Comparison of ENCODE assay signal across 16 cellular contexts in the genomic region with DNA sequence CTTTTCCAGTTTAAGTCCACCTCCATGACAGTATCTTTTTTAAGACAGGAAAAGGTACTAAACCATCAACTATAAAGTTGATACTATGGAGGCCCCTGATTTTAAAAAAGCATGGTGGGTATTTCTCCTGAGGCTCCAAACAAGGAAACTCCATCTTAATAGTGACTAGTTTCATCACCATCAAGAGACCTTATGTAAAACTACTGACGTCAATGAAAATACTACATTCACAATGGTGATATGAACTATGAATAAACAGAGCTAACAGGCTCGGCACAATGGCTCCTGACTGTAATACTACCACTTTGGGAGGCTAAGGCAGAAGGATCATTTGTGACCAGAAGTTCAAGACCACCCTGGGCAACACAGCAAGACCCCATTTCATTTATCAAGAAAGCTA.
DNase-seq lines count a peak whose midpoint lies in the region; ATAC-seq, FAIRE-seq and TF ChIP-seq lines count a peak whose summit lies in the region.
"Had no signal": no experiment of that assay in that cellular context is flagged by ENCODE, and none has a peak within 500 bp of the region (broad histone marks: within the 10 kb centered on the region; RNA-seq: fewer than 3 reads in every experiment).

No MANE protein-coding gene starts in this region.

- H3K27ac Mint-ChIP-seq in CD8-positive, alpha-beta T cell: peak overlapping the region; percentile 46
- peak overlapping the region; percentile 57 for H3K27ac Mint-ChIP-seq in activated B cell treated with CpG ODN at 0.5 μM for 24 hours
- H3K27ac Mint-ChIP-seq in memory B cell: peak overlapping the region; percentile 54
- H3K27ac Mint-ChIP-seq: CD14-positive monocyte had no signal

- CTCF ChIA-PET in CD8-positive, alpha-beta T cell (lab: Charles Lee): no interaction called here
- CTCF ChIA-PET in activated B cell treated with CpG ODN at 0.5 μM for 24 hours (lab: Charles Lee) (no interaction called here), GM10248 (lab: Yijun Ruan, JAX) (no interaction called here)

- H3K9ac ChIP-seq in OCI-LY1 (ENCODE audit: low read length): peak overlapping the region; percentile 51; the same call in 1 of the 2 replicates

- TF ChIP-seq CTCF in CD8-positive, alpha-beta T cell (IDR thresholded peaks at IDR 0.05): no peak
- TF ChIP-seq CTCF in OCI-LY1 (IDR thresholded peaks at IDR 0.05; ENCODE audit: low read length) (no peak), activated B cell treated with CpG ODN at 0.5 μM for 24 hours (IDR thresholded peaks at IDR 0.05) (no peak), GM10248 (IDR thresholded peaks at IDR 0.05; ENCODE audit: control extremely low read depth, extremely low read depth, low read depth, missing control alignments) (no peak)

- H3K4me1 Mint-ChIP-seq in CD8-positive, alpha-beta T cell (ENCODE audit: low read depth): peaks cover 77% of the 10 kb centered on the region
- H3K4me1 Mint-ChIP-seq in activated B cell treated with CpG ODN at 0.5 μM for 24 hours (peaks cover 83% of the 10 kb centered on the region), memory B cell (peaks cover 50% of the 10 kb centered on the region)
- H3K4me1 Mint-ChIP-seq: CD14-positive monocyte had no signal

- no peaks in the 10 kb centered on the region for H3K27me3 Mint-ChIP-seq in CD8-positive, alpha-beta T cell (ENCODE audit: low read depth)
- H3K27me3 Mint-ChIP-seq in activated B cell treated with CpG ODN at 0.5 μM for 24 hours: no peaks in the 10 kb centered on the region
- no peaks in the 10 kb centered on the region for H3K27me3 Mint-ChIP-seq in memory B cell
- H3K27me3 Mint-ChIP-seq: CD8-positive, alpha-beta memory T cell had no signal

- FAIRE-seq in small intestine (lab: Jason Lieb, UNC) (no peak), GM19239 (lab: Jason Lieb, UNC) (no peak)
- FAIRE-seq: GM12891, HepG2, HTR-8/SVneo had no signal

- H3K4me3 Mint-ChIP-seq in CD8-positive, alpha-beta T cell: no peak overlapping the region
- peak overlapping the region; percentile 63 for H3K4me3 Mint-ChIP-seq in activated B cell treated with CpG ODN at 0.5 μM for 24 hours
- no peak overlapping the region for H3K4me3 Mint-ChIP-seq in memory B cell
- H3K4me3 Mint-ChIP-seq: CD14-positive monocyte had no signal

- H3K4me2 ChIP-seq in OCI-LY1 (ENCODE audit: low read length): peak overlapping the region; percentile 68; the same call in 1 of the 2 replicates

- H3K36me3 Mint-ChIP-seq in CD8-positive, alpha-beta T cell: peaks cover 37% of the 10 kb centered on the region
- peaks cover 19% of the 10 kb centered on the region for H3K36me3 Mint-ChIP-seq in activated B cell treated with CpG ODN at 0.5 μM for 24 hours (ENCODE audit: low read depth)
- H3K36me3 Mint-ChIP-seq in memory B cell: peaks cover 17% of the 10 kb centered on the region
- H3K36me3 Mint-ChIP-seq: CD14-positive monocyte had no signal

- no peak for DNase-seq in CD8-positive, alpha-beta T cell
- DNase-seq in activated B cell treated with CpG ODN at 0.5 μM for 24 hours (no peak), memory B cell (ENCODE audit: low spot score in 2 of 2) (no peak), GM10248 (ENCODE audit: extremely low spot score) (no peak), small intestine (no peak), GM19239 (ENCODE audit: insufficient read length, low spot score) (no peak)
- DNase-seq: Caco-2; CD8-positive, alpha-beta memory T cell; DMS53 had no signal

- no peaks in the 10 kb centered on the region for H3K27me3 ChIP-seq in CD8-positive, alpha-beta T cell (ENCODE audit: insufficient read depth, low read length)
- no peaks in the 10 kb centered on the region for H3K27me3 ChIP-seq in OCI-LY1 (ENCODE audit: insufficient read depth, low read length)
- no peaks in the 10 kb centered on the region for H3K27me3 ChIP-seq in small intestine (ENCODE audit: control insufficient read depth in 2 of 2, insufficient read depth in 2 of 2, low read length in 2 of 2)

- H3K27ac ChIP-seq in CD8-positive, alpha-beta T cell (ENCODE audit: low read depth, low read length): no peak overlapping the region
- H3K27ac ChIP-seq in OCI-LY1 (ENCODE audit: low read depth, low read length, poor library complexity, severe bottlenecking) (peak overlapping the region; percentile 92), small intestine (ENCODE audit: low read depth in 1 of 2, low read length in 1 of 2) (no peak overlapping the region)
- H3K27ac ChIP-seq: 22Rv1 had no signal

- H3K79me2 ChIP-seq in OCI-LY1 (ENCODE audit: insufficient read depth, low read length): 0 out of 2 replicates have a peak, but pooled peaks cover 12% of the 10 kb centered on the region

- no peaks in the 10 kb centered on the region for H3K9me2 ChIP-seq in OCI-LY1 (ENCODE audit: low read depth, low read length)

- H3K4me1 ChIP-seq in CD8-positive, alpha-beta T cell (ENCODE audit: insufficient read depth, low read length): peaks cover 25% of the 10 kb centered on the region
- H3K4me1 ChIP-seq in OCI-LY1 (ENCODE audit: insufficient read depth, low read length, severe bottlenecking) (peaks cover 100% of the 10 kb centered on the region), small intestine (ENCODE audit: control insufficient read depth in 2 of 2, insufficient read depth in 1 of 2, low read depth in 1 of 2, low read length in 1 of 2) (peaks cover 0 to under 1% of the 10 kb centered on the region in 2 donors)
- H3K4me1 ChIP-seq: HAP-1 had no signal

- POLR2A ChIA-PET in CD8-positive, alpha-beta T cell (lab: Charles Lee): no interaction called here
- POLR2A ChIA-PET in activated B cell treated with CpG ODN at 0.5 μM for 24 hours (lab: Charles Lee): interaction anchor here (7.4 kb wide), 1 partner anchor 163 kb away, joined by 54 read pairs; a partner anchor contains a TSS
- POLR2A ChIA-PET in GM10248 (lab: Yijun Ruan, JAX): no interaction called here

- H3K9me3 Mint-ChIP-seq in CD8-positive, alpha-beta T cell: peaks cover 6% of the 10 kb centered on the region
- H3K9me3 Mint-ChIP-seq in activated B cell treated with CpG ODN at 0.5 μM for 24 hours (peaks cover 12% of the 10 kb centered on the region), memory B cell (peaks cover 12% of the 10 kb centered on the region)

- no peak overlapping the region for H3K4me3 ChIP-seq in CD8-positive, alpha-beta T cell (ENCODE audit: low read depth, low read length)
- H3K4me3 ChIP-seq in OCI-LY1 (ENCODE audit: low read depth, low read length, poor library complexity, severe bottlenecking): peak overlapping the region; percentile 47
- H3K4me3 ChIP-seq in small intestine (ENCODE audit: low read depth in 1 of 2, low read length in 2 of 2): no peak overlapping the region
- H3K4me3 ChIP-seq: HAP-1 had no signal

- 89 to 95% (median 91%) methylated on average over 2 of the region's 2 CpGs for WGBS in small intestine, 3 donors

- intact Hi-C loops in CD8-positive, alpha-beta T cell (cut with DNase I, micrococcal nuclease): no loop called here
- intact Hi-C loops in activated B cell treated with CpG ODN at 0.5 μM for 24 hours (cut with micrococcal nuclease): no loop called here

- no peak for ATAC-seq in CD8-positive, alpha-beta T cell
- no peak for ATAC-seq in activated B cell treated with CpG ODN at 0.5 μM for 24 hours (ENCODE audit: low read depth)
- no peak for ATAC-seq in memory B cell (ENCODE audit: low read depth)
- ATAC-seq: HepG2 had no signal

- H4K20me1 ChIP-seq in OCI-LY1 (ENCODE audit: insufficient read depth, low read length): no peaks in the 10 kb centered on the region

- 0 out of 2 replicates have a peak, but pooled peaks cover 7% of the 10 kb centered on the region for H3F3A ChIP-seq in OCI-LY1 (ENCODE audit: insufficient read depth, low read length)

- H3K9me3 ChIP-seq in CD8-positive, alpha-beta T cell (ENCODE audit: low read length): no peaks in the 10 kb centered on the region
- H3K9me3 ChIP-seq in OCI-LY1 (ENCODE audit: low read length) (no peaks in the 10 kb centered on the region), small intestine (ENCODE audit: control insufficient read depth, low read depth) (no peaks in the 10 kb centered on the region)
- H3K9me3 ChIP-seq: Caco-2, HAP-1 had no signal

- no peaks in the 10 kb centered on the region for H3K36me3 ChIP-seq in CD8-positive, alpha-beta T cell (ENCODE audit: insufficient read depth, low read length)
- H3K36me3 ChIP-seq in OCI-LY1 (ENCODE audit: insufficient read depth, low read length): no peaks in the 10 kb centered on the region
- no peaks in the 10 kb centered on the region for H3K36me3 ChIP-seq in small intestine (ENCODE audit: control insufficient read depth in 2 of 2, insufficient read depth in 2 of 2, low read length in 2 of 2)
- H3K36me3 ChIP-seq: HAP-1 had no signal

- no peak overlapping the region for H2AFZ ChIP-seq in OCI-LY1 (ENCODE audit: low read length)
